In genomic region chr3:188286087-188286513, GRCh38 we compare ENCODE assay signal across 9 cellular contexts.
DNase-seq lines count a peak whose midpoint lies in the region; ATAC-seq and TF ChIP-seq lines count a peak whose summit lies in the region.
"Had no signal": no experiment of that assay in that cellular context is flagged by ENCODE, and none has a peak within 500 bp of the region (broad histone marks: within the 10 kb centered on the region; RNA-seq: fewer than 3 reads in every experiment).

No MANE protein-coding gene starts in this region.

- 2 to 6% methylated on average over 3 of the region's 3 CpGs for WGBS in aorta, 2 donors

- no peaks in the 10 kb centered on the region for H3K9me3 ChIP-seq in aorta (ENCODE audit: control insufficient read depth, low read length)

- intact Hi-C loops in aorta (cut with DNase I): loop anchor here (5.0 to 10.0 kb wide), 2 partner anchors 544 to 669 kb away; no protein-coding TSS in a partner anchor

- H3K27me3 ChIP-seq in aorta (ENCODE audit: control insufficient read depth in 1 of 2, insufficient read depth in 2 of 2, low read length in 1 of 2): no peaks in the 10 kb centered on the region

- peak; percentile 31 for DNase-seq in stimulated activated CD4-positive, alpha-beta T cell treated with anti-CD3 and anti-CD28 coated beads, Interleukin-1b, Interleukin-23, amount 100 ng/mL, for 48 hours
- DNase-seq in stimulated activated CD4-positive, alpha-beta T cell treated with anti-CD3 and anti-CD28 coated beads, Interleukin-12 subunit alpha, Interleukin-12 subunit beta, amount 100 ng/mL, for 4 hours: no peak
- peak; percentile 98 for DNase-seq in choroid plexus epithelial cell (ENCODE audit: low read depth)
- DNase-seq in lung microvascular endothelial cell (ENCODE audit: low read depth in 2 of 2): peak; percentile 28 to 96
- peak in 1 of 2 donors; percentile 75 for DNase-seq in aorta
- DNase-seq in stimulated activated naive CD4-positive, alpha-beta T cell (lab: John Stamatoyannopoulos, UW): no peak
- no peak for DNase-seq in NAMALWA (ENCODE audit: low spot score)
- no peak for DNase-seq in D341Med (ENCODE audit: low spot score)
- DNase-seq: NCI-H2029 treated with DMSO at 0.1 percent for 48 hours had no signal

- no peak for TF ChIP-seq CTCF in choroid plexus epithelial cell (conservative IDR thresholded peaks at IDR 0.05; ENCODE audit: low read depth, low read length)

- H3K4me3 ChIP-seq in choroid plexus epithelial cell (ENCODE audit: low read depth, low read length) (no peak overlapping the region), aorta (ENCODE audit: low read length in 2 of 2) (no peak overlapping the region)

- H3K4me1 ChIP-seq in aorta (ENCODE audit: control insufficient read depth in 1 of 2, insufficient read depth in 2 of 2, low read length in 2 of 2): peaks cover 10 to 30% of the 10 kb centered on the region in 2 donors

- H3K36me3 ChIP-seq in aorta (ENCODE audit: control insufficient read depth in 1 of 2, insufficient read depth in 2 of 2, low read length in 1 of 2): no peaks in the 10 kb centered on the region

- peak; percentile 88 for ATAC-seq in aorta (ENCODE audit: low FRiP score)

- H3K27ac ChIP-seq in aorta (ENCODE audit: low read depth in 1 of 2, low read length in 2 of 2): peak overlapping the region; percentile 64 to 80

Comparison
In these comparisons a context has a peak if more than half of its experiments do, and no peak if none do; other contexts are left out.
1. DNase-seq: peak in stimulated activated CD4-positive, alpha-beta T cell treated with anti-CD3 and anti-CD28 coated beads, Interleukin-1b, Interleukin-23, amount 100 ng/mL, for 48 hours (single experiment), choroid plexus epithelial cell (single experiment) and lung microvascular endothelial cell (2 of 2); none in stimulated activated CD4-positive, alpha-beta T cell treated with anti-CD3 and anti-CD28 coated beads, Interleukin-12 subunit alpha, Interleukin-12 subunit beta, amount 100 ng/mL, for 4 hours (single experiment), stimulated activated naive CD4-positive, alpha-beta T cell (0 of 6), NAMALWA (single experiment) and D341Med (single experiment).